In the genomic region with DNA sequence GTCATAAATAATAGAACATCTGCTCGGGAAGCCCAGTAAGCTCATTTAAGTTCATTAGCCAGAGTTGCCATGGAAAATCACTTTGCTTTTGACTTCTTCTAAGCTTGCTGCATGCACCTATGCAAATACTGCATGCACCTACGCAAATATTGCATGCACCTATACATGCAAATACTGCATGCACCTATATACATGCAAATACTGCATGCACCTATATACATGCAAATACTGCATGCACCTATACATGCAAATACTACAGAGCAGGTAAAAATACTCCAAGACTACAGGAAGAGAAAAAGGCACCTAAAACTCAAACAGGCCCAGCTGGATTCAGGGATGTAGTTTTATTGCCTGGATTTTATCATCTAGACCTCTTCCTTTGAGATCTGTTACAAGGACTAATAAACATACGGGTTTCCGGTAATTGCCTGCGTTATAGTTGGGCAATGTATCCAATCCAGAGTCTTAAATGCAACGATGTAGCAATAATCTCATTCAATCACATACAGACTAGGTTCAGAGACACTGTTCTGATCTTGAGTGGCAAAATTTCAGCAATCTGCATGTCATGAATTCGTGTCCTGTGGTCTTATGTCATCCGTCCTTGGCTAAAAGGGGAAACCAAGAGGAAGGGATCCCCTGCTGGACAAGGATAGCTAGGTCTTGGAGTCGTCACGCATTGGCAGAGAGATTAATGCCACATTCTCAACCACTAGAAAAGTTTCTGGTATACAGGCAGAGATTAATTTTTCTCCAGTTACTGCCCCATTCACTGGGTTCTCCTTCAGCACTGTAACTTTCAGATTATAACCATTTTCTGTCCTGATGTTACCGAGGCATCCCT, we compare ENCODE assay signal across 22 cellular contexts.
"Had no signal": no experiment of that assay in that cellular context is flagged by ENCODE, and none has a peak within 500 bp of the region (broad histone marks: within the 10 kb centered on the region; RNA-seq: fewer than 3 reads in every experiment).

No MANE protein-coding gene starts in this region.

- H3K36me3 ChIP-seq: breast epithelium, heart right ventricle, neural progenitor cell, ovary, upper lobe of right lung had no signal

- H3K36me3 Mint-ChIP-seq: activated CD4-positive, alpha-beta memory T cell treated with anti-CD3 and anti-CD28 coated beads for 36 hours; activated CD8-positive, alpha-beta memory T cell treated with anti-CD3 and anti-CD28 coated beads, Interleukin-2, amount 10 ng/mL, durations not matched to agents 7 days and 5 days; neural progenitor cell had no signal

- H2AFZ ChIP-seq: neural progenitor cell had no signal

- ATAC-seq: activated CD8-positive, alpha-beta memory T cell treated with anti-CD3 and anti-CD28 coated beads, Interleukin-2, amount 10 ng/mL, durations not matched to agents 7 days and 5 days; activated naive CD8-positive, alpha-beta T cell treated with anti-CD3 and anti-CD28 coated beads, Interleukin-2, amount 50 U/mL, for 24 hours; effector memory CD8-positive, alpha-beta T cell; heart right ventricle; left colon; sciatic nerve; stimulated activated naive CD8-positive, alpha-beta T cell treated with anti-CD3 and anti-CD28 coated beads, Interleukin-15, amount 100 ng/mL, for 72 hours; upper lobe of right lung had no signal

- H3K4me3 ChIP-seq: breast epithelium, heart right ventricle, lung, neural progenitor cell, ovary, testis, upper lobe of right lung had no signal

- H3K27me3 ChIP-seq: neural progenitor cell, ovary, testis, upper lobe of right lung had no signal

- FAIRE-seq: frontal cortex had no signal

- H3K9me3 Mint-ChIP-seq: neural progenitor cell had no signal

- H3K9ac ChIP-seq: neural progenitor cell had no signal

- H3K4me2 ChIP-seq: neural progenitor cell had no signal

- H3K27ac ChIP-seq: breast epithelium, heart right ventricle, neural progenitor cell, ovary, testis, upper lobe of right lung had no signal

- H3K4me3 Mint-ChIP-seq: activated CD4-positive, alpha-beta memory T cell treated with anti-CD3 and anti-CD28 coated beads for 36 hours; activated CD8-positive, alpha-beta memory T cell treated with anti-CD3 and anti-CD28 coated beads, Interleukin-2, amount 10 ng/mL, durations not matched to agents 7 days and 5 days; activated naive CD4-positive, alpha-beta T cell treated with anti-CD3 and anti-CD28 coated beads for 36 hours; activated naive CD8-positive, alpha-beta T cell treated with anti-CD3 and anti-CD28 coated beads, Interleukin-2, amount 50 U/mL, for 24 hours; effector memory CD8-positive, alpha-beta T cell; neural progenitor cell; stimulated activated naive CD8-positive, alpha-beta T cell treated with anti-CD3 and anti-CD28 coated beads, Interleukin-15, amount 100 ng/mL, for 72 hours had no signal

- DNase-seq: activated CD4-positive, alpha-beta memory T cell treated with anti-CD3 and anti-CD28 coated beads for 36 hours; activated CD8-positive, alpha-beta memory T cell treated with anti-CD3 and anti-CD28 coated beads, Interleukin-2, amount 10 ng/mL, durations not matched to agents 7 days and 5 days; activated naive CD4-positive, alpha-beta T cell treated with anti-CD3 and anti-CD28 coated beads for 36 hours; activated naive CD8-positive, alpha-beta T cell treated with anti-CD3 and anti-CD28 coated beads, Interleukin-2, amount 50 U/mL, for 24 hours; activated T-cell treated with anti-CD3 and anti-CD28 coated beads, Interleukin-2, amount 50 U/mL, for 1 hour; aorta; dermis blood vessel endothelial cell; effector memory CD8-positive, alpha-beta T cell; heart right ventricle; left colon; midbrain; ovary; stimulated activated naive CD8-positive, alpha-beta T cell treated with anti-CD3 and anti-CD28 coated beads, Interleukin-15, amount 100 ng/mL, for 72 hours; T-helper 9 cell; testis; upper lobe of right lung had no signal

- H3K27me3 Mint-ChIP-seq: activated CD4-positive, alpha-beta memory T cell treated with anti-CD3 and anti-CD28 coated beads for 36 hours; activated CD8-positive, alpha-beta memory T cell treated with anti-CD3 and anti-CD28 coated beads, Interleukin-2, amount 10 ng/mL, durations not matched to agents 7 days and 5 days; activated naive CD8-positive, alpha-beta T cell treated with anti-CD3 and anti-CD28 coated beads, Interleukin-2, amount 50 U/mL, for 24 hours; effector memory CD8-positive, alpha-beta T cell; stimulated activated naive CD8-positive, alpha-beta T cell treated with anti-CD3 and anti-CD28 coated beads, Interleukin-15, amount 100 ng/mL, for 72 hours had no signal

- H3K27ac Mint-ChIP-seq: activated CD4-positive, alpha-beta memory T cell treated with anti-CD3 and anti-CD28 coated beads for 36 hours; activated CD8-positive, alpha-beta memory T cell treated with anti-CD3 and anti-CD28 coated beads, Interleukin-2, amount 10 ng/mL, durations not matched to agents 7 days and 5 days; activated naive CD4-positive, alpha-beta T cell treated with anti-CD3 and anti-CD28 coated beads for 36 hours; activated naive CD8-positive, alpha-beta T cell treated with anti-CD3 and anti-CD28 coated beads, Interleukin-2, amount 50 U/mL, for 24 hours; activated T-helper 2 cell treated with anti-CD3 and anti-CD28 coated beads, Interferon-gamma antibody, Interleukin-2, Interleukin-4, amounts not matched to agents 10 μg/mL and 5 μg/mL and 100 μg/mL, durations not matched to agents 14 hours and 24 hours and 36 hours; effector memory CD8-positive, alpha-beta T cell; neural progenitor cell; stimulated activated naive CD8-positive, alpha-beta T cell treated with anti-CD3 and anti-CD28 coated beads, Interleukin-15, amount 100 ng/mL, for 72 hours had no signal

- H3K4me1 Mint-ChIP-seq: activated CD8-positive, alpha-beta memory T cell treated with anti-CD3 and anti-CD28 coated beads, Interleukin-2, amount 10 ng/mL, durations not matched to agents 7 days and 5 days; activated naive CD8-positive, alpha-beta T cell treated with anti-CD3 and anti-CD28 coated beads, Interleukin-2, amount 50 U/mL, for 24 hours; neural progenitor cell; stimulated activated naive CD8-positive, alpha-beta T cell treated with anti-CD3 and anti-CD28 coated beads, Interleukin-15, amount 100 ng/mL, for 72 hours had no signal

- H3K9me3 ChIP-seq: breast epithelium, ovary, testis, upper lobe of right lung had no signal

- H3K4me1 ChIP-seq: breast epithelium, heart right ventricle, neural progenitor cell, testis, upper lobe of right lung had no signal
